1 cellular context compared by ENCODE assay signal in genomic region chr14:61478971-61479473, GRCh38.
TF ChIP-seq lines count a peak whose summit lies in the region.

No MANE protein-coding gene starts in this region.

TF ChIP-seq in GM12878, 131 proteins besides CTCF, POLR2A, EP300 and RAD21 (continued from another document):
- TF ChIP-seq ZNF274 (IDR thresholded peaks at IDR 0.05; ENCODE audit: insufficient read depth, insufficient read length), result no peak
- TF ChIP-seq USF2 (IDR thresholded peaks at IDR 0.05; ENCODE audit: borderline replicate concordance, low read depth, low read length), result no peak
- TF ChIP-seq SIN3A (IDR thresholded peaks at IDR 0.05; ENCODE audit: low read depth, low read length), result no peak
- TF ChIP-seq MEF2A (IDR thresholded peaks at IDR 0.05; ENCODE audit: insufficient read depth, low read depth, low read length), result no peak
- no peak for TF ChIP-seq KDM1A (IDR thresholded peaks at IDR 0.05; ENCODE audit: borderline replicate concordance)
- no peak for TF ChIP-seq MEF2B (IDR thresholded peaks at IDR 0.05; ENCODE audit: partially characterized antibody, poor library complexity, severe bottlenecking)
- no peak for TF ChIP-seq CREM (IDR thresholded peaks at IDR 0.05; ENCODE audit: low read depth)
- no peak for TF ChIP-seq CBFB (IDR thresholded peaks at IDR 0.05; ENCODE audit: low read depth)
- TF ChIP-seq NR2F1 (conservative IDR thresholded peaks at IDR 0.05), result no peak
- TF ChIP-seq DPF2 (IDR thresholded peaks at IDR 0.05), result no peak
- no peak for TF ChIP-seq MXI1 (IDR thresholded peaks at IDR 0.05; ENCODE audit: low read depth, low read length)
- no peak for TF ChIP-seq TCF7 (IDR thresholded peaks at IDR 0.05; ENCODE audit: borderline replicate concordance)
- no peak for TF ChIP-seq ZBTB33 (IDR thresholded peaks at IDR 0.05)
- no peak for TF ChIP-seq ELK1 (IDR thresholded peaks at IDR 0.05; ENCODE audit: low read depth, low read length)
